In the genomic region with DNA sequence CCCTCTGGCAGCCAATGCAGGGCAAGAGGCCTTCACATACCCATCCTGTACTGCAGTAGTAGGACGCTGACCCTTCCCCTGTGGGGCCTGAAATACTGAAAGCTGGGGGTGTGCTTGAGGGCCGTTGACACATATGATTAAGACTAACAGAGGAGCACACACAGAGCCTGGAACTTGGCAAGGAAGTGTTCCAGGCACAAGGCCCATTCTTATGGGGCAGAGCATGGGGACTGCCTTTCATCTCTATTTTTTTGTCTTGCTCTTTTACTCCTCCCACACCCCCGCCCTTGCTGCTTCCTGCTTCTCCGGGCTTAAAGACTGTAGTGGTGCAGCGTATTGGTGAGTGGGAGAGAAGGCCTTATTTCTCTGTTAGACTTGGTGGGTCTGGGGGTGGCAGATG, we compare ENCODE assay signal across 1 cellular context.
TF ChIP-seq lines count a peak whose summit lies in the region.

No MANE protein-coding gene starts in this region.

TF ChIP-seq in SK-N-SH treated with all-trans-retinoic acid at 6 μM for 48 hours, 23 proteins besides CTCF, POLR2A, EP300 and RAD21 (continued from another document):
- TF ChIP-seq, protein P1, sequence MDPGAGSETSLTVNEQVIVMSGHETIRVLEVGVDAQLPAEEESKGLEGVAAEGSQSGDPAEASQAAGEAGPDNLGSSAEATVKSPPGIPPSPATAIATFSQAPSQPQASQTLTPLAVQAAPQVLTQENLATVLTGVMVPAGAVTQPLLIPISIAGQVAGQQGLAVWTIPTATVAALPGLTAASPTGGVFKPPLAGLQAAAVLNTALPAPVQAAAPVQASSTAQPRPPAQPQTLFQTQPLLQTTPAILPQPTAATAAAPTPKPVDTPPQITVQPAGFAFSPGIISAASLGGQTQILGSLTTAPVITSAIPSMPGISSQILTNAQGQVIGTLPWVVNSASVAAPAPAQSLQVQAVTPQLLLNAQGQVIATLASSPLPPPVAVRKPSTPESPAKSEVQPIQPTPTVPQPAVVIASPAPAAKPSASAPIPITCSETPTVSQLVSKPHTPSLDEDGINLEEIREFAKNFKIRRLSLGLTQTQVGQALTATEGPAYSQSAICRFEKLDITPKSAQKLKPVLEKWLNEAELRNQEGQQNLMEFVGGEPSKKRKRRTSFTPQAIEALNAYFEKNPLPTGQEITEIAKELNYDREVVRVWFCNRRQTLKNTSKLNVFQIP (CRISPR knock-in tag; IDR thresholded peaks at IDR 0.05; ENCODE audit: borderline replicate concordance, low read depth): no peak
- TF ChIP-seq, protein P2, sequence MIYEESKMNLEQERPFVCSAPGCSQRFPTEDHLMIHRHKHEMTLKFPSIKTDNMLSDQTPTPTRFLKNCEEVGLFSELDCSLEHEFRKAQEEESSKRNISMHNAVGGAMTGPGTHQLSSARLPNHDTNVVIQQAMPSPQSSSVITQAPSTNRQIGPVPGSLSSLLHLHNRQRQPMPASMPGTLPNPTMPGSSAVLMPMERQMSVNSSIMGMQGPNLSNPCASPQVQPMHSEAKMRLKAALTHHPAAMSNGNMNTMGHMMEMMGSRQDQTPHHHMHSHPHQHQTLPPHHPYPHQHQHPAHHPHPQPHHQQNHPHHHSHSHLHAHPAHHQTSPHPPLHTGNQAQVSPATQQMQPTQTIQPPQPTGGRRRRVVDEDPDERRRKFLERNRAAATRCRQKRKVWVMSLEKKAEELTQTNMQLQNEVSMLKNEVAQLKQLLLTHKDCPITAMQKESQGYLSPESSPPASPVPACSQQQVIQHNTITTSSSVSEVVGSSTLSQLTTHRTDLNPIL (CRISPR knock-in tag; IDR thresholded peaks at IDR 0.05; ENCODE audit: low read depth): no peak
- no peak for TF ChIP-seq ZNF70 (CRISPR knock-in tag; IDR thresholded peaks at IDR 0.05)
